Comparison of ENCODE assay signal across 14 cellular contexts in the genomic region with DNA sequence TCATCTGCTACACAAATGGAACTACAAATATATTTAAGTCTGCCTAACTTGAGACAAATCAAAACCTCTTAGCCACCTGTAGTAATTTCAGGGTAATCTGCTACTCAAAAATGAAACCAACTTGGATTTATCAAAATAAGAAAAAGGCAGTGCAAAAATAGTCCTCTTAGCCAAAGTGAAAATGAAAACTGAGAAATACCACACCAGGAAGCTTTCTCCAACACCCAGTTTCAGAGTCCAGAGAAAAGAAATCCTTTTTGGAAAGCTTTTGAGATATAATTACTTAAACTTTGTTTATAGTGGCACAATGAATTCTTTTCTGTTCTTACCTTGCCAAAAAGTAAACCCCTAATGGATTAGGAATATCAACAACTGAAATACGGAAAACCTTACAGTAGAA.
DNase-seq lines count a peak whose midpoint lies in the region; ATAC-seq and TF ChIP-seq lines count a peak whose summit lies in the region.
"Had no signal": no experiment of that assay in that cellular context is flagged by ENCODE, and none has a peak within 500 bp of the region (broad histone marks: within the 10 kb centered on the region; RNA-seq: fewer than 3 reads in every experiment).

No MANE protein-coding gene starts in this region.

- no peak overlapping the region for H2AFZ ChIP-seq in DND-41 (ENCODE audit: low read depth, low read length)

- no peak overlapping the region; the same call in 1 of the 2 replicates for H3K27ac ChIP-seq in DND-41 (ENCODE audit: low read length)
- H3K27ac ChIP-seq in foreskin keratinocyte = peak overlapping the region; percentile 21
- no peak overlapping the region for H3K27ac ChIP-seq in colonic mucosa

- H3K9ac ChIP-seq in DND-41 (ENCODE audit: low read depth, low read length) = no peak overlapping the region
- H3K9ac ChIP-seq in colonic mucosa (ENCODE audit: low read depth in 2 of 2, low read length in 2 of 2) = no peak overlapping the region

- no peaks in the 10 kb centered on the region for H3K4me1 ChIP-seq in DND-41 (ENCODE audit: insufficient read depth, low read length)
- no peaks in the 10 kb centered on the region for H3K4me1 ChIP-seq in foreskin keratinocyte
- H3K4me1 ChIP-seq in colonic mucosa = no peaks in the 10 kb centered on the region

- intact Hi-C loops in colonic mucosa (cut with DNase I) = no loop called here

- no peaks in the 10 kb centered on the region for H3K79me2 ChIP-seq in DND-41 (ENCODE audit: insufficient read depth, low read length)

- H3K27me3 ChIP-seq in DND-41 (ENCODE audit: insufficient read depth, low read length, poor library complexity) (no peaks in the 10 kb centered on the region), foreskin keratinocyte (no peaks in the 10 kb centered on the region), colonic mucosa (no peaks in the 10 kb centered on the region)

- no peak for DNase-seq in DND-41
- DNase-seq in HT1080 (ENCODE audit: low read depth) = peak; percentile 8
- no peak for DNase-seq in foreskin keratinocyte
- no peak for DNase-seq in cortex of kidney (lab: John Stamatoyannopoulos, UW)
- no peak for DNase-seq in DMS79 (lab: John Stamatoyannopoulos, UW)
- DNase-seq in colonic mucosa = no peak
- no peak for DNase-seq in NCI-H526 (lab: John Stamatoyannopoulos, UW)
- DNase-seq: AML-193, H9, hippocampal formation, KG1, NCI-H510A treated with DMSO at 0.1 percent for 48 hours had no signal

- no peak overlapping the region for H3K4me3 ChIP-seq in DND-41 (ENCODE audit: low read depth in 1 of 2, low read length in 2 of 2)
- no peak overlapping the region for H3K4me3 ChIP-seq in colonic mucosa

- H3K9me3 ChIP-seq in DND-41 (ENCODE audit: insufficient read depth, low read length, severe bottlenecking) (no peaks in the 10 kb centered on the region), colonic mucosa (no peaks in the 10 kb centered on the region)

- ATAC-seq in DND-41 (ENCODE audit: insufficient read depth, low read depth) (peak; percentile 80), GM21447 (IDR thresholded peaks at IDR 0.05; ENCODE audit: unreplicated experiment) (peak; percentile 53), foreskin keratinocyte (no peak)
- ATAC-seq: stimulated activated memory B cell treated with anti-CD40 and anti-IgM and Interleukin-4, amounts not matched to agents 10 μg/mL and 1 μg/mL and 100 μg/mL, for 72 hours had no signal

- TF ChIP-seq CTCF in DND-41 (IDR thresholded peaks at IDR 0.05; ENCODE audit: borderline replicate concordance, extremely low read depth, low read length, poor library complexity, severe bottlenecking) = no peak
- no peak for TF ChIP-seq CTCF in foreskin keratinocyte (conservative IDR thresholded peaks at IDR 0.05)
- no peak for TF ChIP-seq CTCF in colonic mucosa (IDR thresholded peaks at IDR 0.05)

- H3K4me2 ChIP-seq in DND-41 (ENCODE audit: insufficient read depth, low read length) = peak overlapping the region; percentile 41

- H4K20me1 ChIP-seq in DND-41 (ENCODE audit: insufficient read depth, low read length) = no peaks in the 10 kb centered on the region

- no peaks in the 10 kb centered on the region for H3K36me3 ChIP-seq in DND-41 (ENCODE audit: insufficient read depth, low read length)
- no peaks in the 10 kb centered on the region for H3K36me3 ChIP-seq in colonic mucosa
